1 cellular context compared by ENCODE assay signal in genomic region chr11:77250881-77251640, GRCh38.
TF ChIP-seq lines count a peak whose summit lies in the region.

No MANE protein-coding gene starts in this region.

TF ChIP-seq in GM23338, 12 proteins besides CTCF, POLR2A, EP300 and RAD21:
- TF ChIP-seq ZNF462 (CRISPR knock-in tag; IDR thresholded peaks at IDR 0.05), result no peak
- TF ChIP-seq ZNF114 (CRISPR knock-in tag; IDR thresholded peaks at IDR 0.05), result no peak
- TF ChIP-seq EZH2 (IDR thresholded peaks at IDR 0.05; ENCODE audit: low read depth, unreplicated experiment), result no peak
- no peak for TF ChIP-seq EZH2phosphoT487 (IDR thresholded peaks at IDR 0.05; ENCODE audit: unreplicated experiment)
- TF ChIP-seq ZNF331 (CRISPR knock-in tag; IDR thresholded peaks at IDR 0.05; ENCODE audit: low read depth), result no peak
